35 cellular contexts compared by ENCODE assay signal in genomic region chr9:14843163-14843562, GRCh38.
"Had no signal": no experiment of that assay in that cellular context is flagged by ENCODE, and none has a peak within 500 bp of the region (broad histone marks: within the 10 kb centered on the region; RNA-seq: fewer than 3 reads in every experiment).

No MANE protein-coding gene starts in this region.

- H3K4me3 ChIP-seq: adrenal gland, body of pancreas, breast epithelium had no signal

- H3K4me1 ChIP-seq: adrenal gland, body of pancreas, breast epithelium had no signal

- H3K27ac ChIP-seq: adrenal gland, body of pancreas, brain microvascular endothelial cell, breast epithelium, VCaP had no signal

- H3K36me3 Mint-ChIP-seq: activated CD4-positive, alpha-beta memory T cell treated with anti-CD3 and anti-CD28 coated beads for 36 hours; activated naive CD4-positive, alpha-beta T cell treated with anti-CD3 and anti-CD28 coated beads, Interleukin-2, amount 50 U/mL, for 72 hours; activated naive CD8-positive, alpha-beta T cell treated with anti-CD3 and anti-CD28 coated beads for 36 hours had no signal

- H3K27ac Mint-ChIP-seq: activated B cell treated with CpG ODN at 0.5 μM for 24 hours; activated CD4-positive, alpha-beta memory T cell treated with anti-CD3 and anti-CD28 coated beads for 36 hours; activated CD4-positive, alpha-beta T cell treated with anti-CD3 and anti-CD28 coated beads, Interleukin-2, amount 10 ng/mL, durations not matched to agents 24 days and 14 days; activated CD8-positive, alpha-beta T cell treated with anti-CD3 and anti-CD28 coated beads for 36 hours; activated naive CD4-positive, alpha-beta T cell treated with anti-CD3 and anti-CD28 coated beads for 36 hours; activated naive CD4-positive, alpha-beta T cell treated with anti-CD3 and anti-CD28 coated beads, Interleukin-2, amount 50 U/mL, for 72 hours; activated naive CD8-positive, alpha-beta T cell treated with anti-CD3 and anti-CD28 coated beads for 36 hours; activated T-cell treated with anti-CD3 and anti-CD28 coated beads, Interleukin-2, amount 50 U/mL, for 72 hours; activated T-helper 1 cell treated with anti-CD3 and anti-CD28 coated beads, Interleukin-12 subunit alpha, Interleukin-12 subunit beta, Interleukin-2, Interleukin-4 antibody, amounts not matched to agents 30 ng/mL and 10 ng/mL and 1 ng/mL, durations not matched to agents 14 hours and 24 hours and 36 hours; activated T-helper 17 cell treated with anti-CD3 and anti-CD28 coated beads, Interleukin-2, amount 50 U/mL, for 72 hours; T-helper 1 cell treated with Interleukin-12 subunit alpha and Interleukin-12 subunit beta and Interleukin-4 antibody, amounts not matched to agents 30 μg/mL and 1 μg/mL, for 36 hours; T-helper 2 cell treated with Interferon-gamma antibody and Interleukin-4, amounts not matched to agents 5 μg/mL and 100 μg/mL, for 36 hours had no signal

- H3K9me3 Mint-ChIP-seq: activated CD4-positive, alpha-beta T cell treated with anti-CD3 and anti-CD28 coated beads, Interleukin-2, amount 10 ng/mL, durations not matched to agents 24 days and 14 days; activated CD8-positive, alpha-beta T cell treated with anti-CD3 and anti-CD28 coated beads for 36 hours; activated naive CD4-positive, alpha-beta T cell treated with anti-CD3 and anti-CD28 coated beads for 36 hours; activated T-cell treated with anti-CD3 and anti-CD28 coated beads, Interleukin-2, amount 50 U/mL, for 4 hours; activated T-helper 1 cell treated with anti-CD3 and anti-CD28 coated beads, Interleukin-12 subunit alpha, Interleukin-12 subunit beta, Interleukin-2, Interleukin-4 antibody, amounts not matched to agents 30 ng/mL and 10 ng/mL and 1 ng/mL, durations not matched to agents 14 hours and 24 hours and 36 hours; activated T-helper 17 cell treated with anti-CD3 and anti-CD28 coated beads, Interleukin-2, amount 50 U/mL, for 72 hours; T-helper 1 cell treated with Interleukin-12 subunit alpha and Interleukin-12 subunit beta and Interleukin-4 antibody, amounts not matched to agents 30 μg/mL and 1 μg/mL, for 36 hours; T-helper 2 cell treated with Interferon-gamma antibody and Interleukin-4, amounts not matched to agents 5 μg/mL and 100 μg/mL, for 36 hours had no signal

- H3K9me3 ChIP-seq: adrenal gland, body of pancreas, breast epithelium had no signal

- H3K4me3 Mint-ChIP-seq: activated B cell treated with CpG ODN at 0.5 μM for 24 hours; activated CD4-positive, alpha-beta memory T cell treated with anti-CD3 and anti-CD28 coated beads for 36 hours; activated CD4-positive, alpha-beta T cell treated with anti-CD3 and anti-CD28 coated beads, Interleukin-2, amount 10 ng/mL, durations not matched to agents 24 days and 14 days; activated CD8-positive, alpha-beta T cell treated with anti-CD3 and anti-CD28 coated beads for 36 hours; activated naive CD4-positive, alpha-beta T cell treated with anti-CD3 and anti-CD28 coated beads for 36 hours; activated naive CD8-positive, alpha-beta T cell treated with anti-CD3 and anti-CD28 coated beads for 36 hours; activated T-cell treated with anti-CD3 and anti-CD28 coated beads, Interleukin-2, amount 50 U/mL, for 4 hours; activated T-cell treated with anti-CD3 and anti-CD28 coated beads, Interleukin-2, amount 50 U/mL, for 72 hours; activated T-helper 1 cell treated with anti-CD3 and anti-CD28 coated beads, Interleukin-12 subunit alpha, Interleukin-12 subunit beta, Interleukin-2, Interleukin-4 antibody, amounts not matched to agents 30 ng/mL and 10 ng/mL and 1 ng/mL, durations not matched to agents 14 hours and 24 hours and 36 hours; activated T-helper 17 cell treated with anti-CD3 and anti-CD28 coated beads, Interleukin-2, amount 50 U/mL, for 72 hours; T-helper 1 cell treated with Interleukin-12 subunit alpha and Interleukin-12 subunit beta and Interleukin-4 antibody, amounts not matched to agents 30 μg/mL and 1 μg/mL, for 36 hours; T-helper 2 cell treated with Interferon-gamma antibody and Interleukin-4, amounts not matched to agents 5 μg/mL and 100 μg/mL, for 36 hours had no signal

- H3K4me1 Mint-ChIP-seq: activated B cell treated with CpG ODN at 0.5 μM for 24 hours; activated CD4-positive, alpha-beta T cell treated with anti-CD3 and anti-CD28 coated beads, Interleukin-2, amount 10 ng/mL, durations not matched to agents 24 days and 14 days; activated naive CD8-positive, alpha-beta T cell treated with anti-CD3 and anti-CD28 coated beads for 36 hours; activated T-helper 17 cell treated with anti-CD3 and anti-CD28 coated beads, Interleukin-2, amount 50 U/mL, for 72 hours had no signal

- H3K27me3 Mint-ChIP-seq: activated CD8-positive, alpha-beta T cell treated with anti-CD3 and anti-CD28 coated beads for 36 hours had no signal

- ATAC-seq: activated CD8-positive, alpha-beta T cell treated with anti-CD3 and anti-CD28 coated beads for 36 hours; activated naive CD4-positive, alpha-beta T cell treated with anti-CD3 and anti-CD28 coated beads, Interleukin-2, amount 50 U/mL, for 72 hours; activated T-cell treated with anti-CD3 and anti-CD28 coated beads, Interleukin-2, amount 50 U/mL, for 4 hours; activated T-cell treated with anti-CD3 and anti-CD28 coated beads, Interleukin-2, amount 50 U/mL, for 72 hours; activated T-helper 17 cell treated with anti-CD3 and anti-CD28 coated beads, Interleukin-2, amount 50 U/mL, for 72 hours; body of pancreas had no signal

- H3K27me3 ChIP-seq: adrenal gland, body of pancreas, brain microvascular endothelial cell, breast epithelium had no signal

- DNase-seq: activated B cell treated with CpG ODN at 0.5 μM for 24 hours; activated CD4-positive, alpha-beta memory T cell treated with anti-CD3 and anti-CD28 coated beads for 36 hours; activated CD4-positive, alpha-beta T cell treated with anti-CD3 and anti-CD28 coated beads for 4 hours; activated CD4-positive, alpha-beta T cell treated with anti-CD3 and anti-CD28 coated beads, Interleukin-2, amount 10 ng/mL, durations not matched to agents 24 days and 14 days; activated CD4-positive, alpha-beta T cell treated with anti-CD3 and anti-CD28 coated beads, Interleukin-2, amount 50 U/mL, for 1 hour; activated CD4-positive, alpha-beta T cell treated with anti-CD3 and anti-CD28 coated beads, Interleukin-2, amount 50 U/mL, for 4 hours; activated CD4-positive, CD25-positive, alpha-beta regulatory T cell treated with anti-CD3 and anti-CD28 coated beads, Interleukin-2, amount 50 U/mL, for 72 hours; activated CD8-positive, alpha-beta memory T cell treated with anti-CD3 and anti-CD28 coated beads, Interleukin-2, amount 50 U/mL, for 4 hours; activated CD8-positive, alpha-beta T cell treated with anti-CD3 and anti-CD28 coated beads for 36 hours; activated effector memory CD4-positive, alpha-beta T cell treated with anti-CD3 and anti-CD28 coated beads, Interleukin-2, amount 50 U/mL, for 16 hours; activated gamma-delta T cell treated with Interleukin-2 at 50 U/mL for 16 hours; activated naive CD4-positive, alpha-beta T cell; activated naive CD4-positive, alpha-beta T cell treated with anti-CD3 and anti-CD28 coated beads for 36 hours; activated naive CD4-positive, alpha-beta T cell treated with anti-CD3 and anti-CD28 coated beads, Interleukin-2, amount 50 U/mL, for 16 hours; activated naive CD8-positive, alpha-beta T cell treated with anti-CD3 and anti-CD28 coated beads for 36 hours; activated T-cell treated with anti-CD3 and anti-CD28 coated beads for 4 hours; activated T-cell treated with anti-CD3 and anti-CD28 coated beads, Interleukin-2, amount 50 U/mL, for 1 hour; activated T-cell treated with anti-CD3 and anti-CD28 coated beads, Interleukin-2, amount 50 U/mL, for 4 hours; activated T-cell treated with anti-CD3 and anti-CD28 coated beads, Interleukin-2, amount 50 U/mL, for 72 hours; adrenal gland; amniotic stem cell; aorta; body of pancreas; brain microvascular endothelial cell; central memory CD4-positive, alpha-beta T cell; T-helper 1 cell; T-helper 2 cell; T-helper 9 cell had no signal

- H3K36me3 ChIP-seq: adrenal gland, brain microvascular endothelial cell, breast epithelium had no signal
